ENCODE assay signal across 21 cellular contexts in genomic region chr3:115212615-115213014, GRCh38.
"Had no signal": no experiment of that assay in that cellular context is flagged by ENCODE, and none has a peak within 500 bp of the region (broad histone marks: within the 10 kb centered on the region; RNA-seq: fewer than 3 reads in every experiment).

No MANE protein-coding gene starts in this region.

- H3K4me3 Mint-ChIP-seq: activated naive CD8-positive, alpha-beta T cell; activated T-helper 1 cell treated with anti-CD3 and anti-CD28 coated beads, Interleukin-12 subunit alpha, Interleukin-12 subunit beta, Interleukin-2, Interleukin-4 antibody, amounts not matched to agents 30 ng/mL and 10 ng/mL and 1 ng/mL, durations not matched to agents 14 hours and 24 hours and 36 hours; mesothelial cell of epicardium; nephron had no signal

- H3K27ac Mint-ChIP-seq: activated naive CD8-positive, alpha-beta T cell; activated T-helper 1 cell treated with anti-CD3 and anti-CD28 coated beads, Interleukin-12 subunit alpha, Interleukin-12 subunit beta, Interleukin-2, Interleukin-4 antibody, amounts not matched to agents 30 ng/mL and 10 ng/mL and 1 ng/mL, durations not matched to agents 14 hours and 24 hours and 36 hours; mesothelial cell of epicardium; nephron had no signal

- H3K27ac ChIP-seq: esophagus muscularis mucosa, lower lobe of right lung, prostate gland, right atrium auricular region had no signal

- H3K36me3 Mint-ChIP-seq: activated naive CD8-positive, alpha-beta T cell; mesothelial cell of epicardium had no signal

- H3K27me3 Mint-ChIP-seq: activated naive CD8-positive, alpha-beta T cell had no signal

- H3K27me3 ChIP-seq: esophagus muscularis mucosa, right atrium auricular region had no signal

- DNase-seq: activated gamma-delta T cell treated with Interleukin-2 at 50 U/mL for 16 hours; cerebellar nuclear complex; effector CD8-positive, alpha-beta T cell; islet precursor cell; left colon; lower lobe of right lung; occipital lobe; stimulated activated CD4-positive, alpha-beta T cell treated with anti-CD3 and anti-CD28 coated beads, Interleukin-12 subunit alpha, Interleukin-12 subunit beta, amount 100 ng/mL, for 4 hours; stimulated activated CD4-positive, alpha-beta T cell treated with anti-CD3 and anti-CD28 coated beads, Interleukin-1b, Interleukin-23, amount 100 ng/mL, for 48 hours; stimulated activated CD8-positive, alpha-beta memory T cell treated with anti-CD3 and anti-CD28 coated beads, Interleukin-4, amount 100 ng/mL, for 48 hours; stimulated activated naive CD4-positive, alpha-beta T cell; T-helper 1 cell; T-helper 9 cell had no signal

- H3K9me3 Mint-ChIP-seq: activated T-helper 1 cell treated with anti-CD3 and anti-CD28 coated beads, Interleukin-12 subunit alpha, Interleukin-12 subunit beta, Interleukin-2, Interleukin-4 antibody, amounts not matched to agents 30 ng/mL and 10 ng/mL and 1 ng/mL, durations not matched to agents 14 hours and 24 hours and 36 hours; mesothelial cell of epicardium; nephron had no signal

- H3K4me3 ChIP-seq: esophagus muscularis mucosa, lower lobe of right lung, prostate gland, right atrium auricular region had no signal

- H3K4me1 ChIP-seq: lower lobe of right lung, prostate gland, right atrium auricular region had no signal

- FAIRE-seq: bronchial epithelial cell had no signal

- H3K9me3 ChIP-seq: esophagus muscularis mucosa, lower lobe of right lung, prostate gland, right atrium auricular region had no signal

- H3K36me3 ChIP-seq: esophagus muscularis mucosa, lower lobe of right lung, prostate gland, right atrium auricular region had no signal
